In the genomic region with DNA sequence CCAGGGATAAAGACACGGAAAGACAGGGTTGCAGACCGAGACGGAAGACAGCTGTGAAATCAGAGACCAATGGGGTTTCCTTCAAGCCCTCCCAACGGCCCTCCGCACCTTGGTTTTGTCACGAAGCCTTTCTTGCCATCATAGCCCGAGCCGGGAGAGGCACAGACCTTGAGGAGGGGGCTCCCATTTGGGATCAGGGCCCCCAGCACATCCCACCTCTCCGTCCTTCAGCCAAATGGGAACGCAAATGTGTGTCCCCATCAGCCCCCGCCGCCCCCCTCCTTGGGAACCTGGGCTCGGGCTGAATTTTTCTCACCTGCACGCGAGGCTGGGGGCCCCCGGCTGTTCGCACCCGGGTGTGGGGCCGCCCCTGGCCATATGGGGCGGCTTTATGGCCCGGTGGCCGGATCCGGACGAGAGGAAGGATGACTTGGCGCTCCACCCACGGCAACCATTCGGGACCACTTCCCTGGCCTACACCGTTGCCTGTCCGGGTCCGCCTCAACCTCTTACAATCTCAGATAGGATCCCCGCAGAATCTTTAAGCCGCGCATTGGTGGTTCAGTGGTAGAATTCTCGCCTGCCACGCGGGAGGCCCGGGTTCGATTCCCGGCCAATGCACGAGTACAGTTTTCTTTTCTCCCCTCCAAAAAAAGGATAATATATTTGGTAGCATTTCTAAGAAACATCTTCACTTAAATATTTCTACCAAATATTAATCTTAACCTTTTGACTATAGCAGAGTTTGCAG, we compare ENCODE assay signal across 1 cellular context.
TF ChIP-seq lines count a peak whose summit lies in the region.

No MANE protein-coding gene starts in this region.

TF ChIP-seq in HEK293, 187 proteins besides CTCF, POLR2A, EP300 and RAD21 (continued from another document and continues in another):
- no peak for TF ChIP-seq ZNF585B (tag by site-specific recombination; IDR thresholded peaks at IDR 0.05)
- no peak for TF ChIP-seq ZNF223 (tag by site-specific recombination; IDR thresholded peaks at IDR 0.05)
- TF ChIP-seq ZNF624 (tag by site-specific recombination; IDR thresholded peaks at IDR 0.05): 0 out of 2 replicates have a peak, but pooled peaks have one; percentile 83
- TF ChIP-seq ZNF404 (tag by site-specific recombination; IDR thresholded peaks at IDR 0.05): no peak
- TF ChIP-seq GLI4 (tag by site-specific recombination; IDR thresholded peaks at IDR 0.05): 0 out of 2 replicates have a peak, but pooled peaks have one; percentile 40
- TF ChIP-seq, protein P1, sequence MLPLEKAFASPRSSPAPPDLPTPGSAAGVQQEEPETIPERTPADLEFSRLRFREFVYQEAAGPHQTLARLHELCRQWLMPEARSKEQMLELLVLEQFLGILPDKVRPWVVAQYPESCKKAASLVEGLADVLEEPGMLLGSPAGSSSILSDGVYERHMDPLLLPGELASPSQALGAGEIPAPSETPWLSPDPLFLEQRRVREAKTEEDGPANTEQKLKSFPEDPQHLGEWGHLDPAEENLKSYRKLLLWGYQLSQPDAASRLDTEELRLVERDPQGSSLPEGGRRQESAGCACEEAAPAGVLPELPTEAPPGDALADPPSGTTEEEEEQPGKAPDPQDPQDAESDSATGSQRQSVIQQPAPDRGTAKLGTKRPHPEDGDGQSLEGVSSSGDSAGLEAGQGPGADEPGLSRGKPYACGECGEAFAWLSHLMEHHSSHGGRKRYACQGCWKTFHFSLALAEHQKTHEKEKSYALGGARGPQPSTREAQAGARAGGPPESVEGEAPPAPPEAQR (tag by site-specific recombination; IDR thresholded peaks at IDR 0.05): no peak
- TF ChIP-seq ZNF280C (tag by site-specific recombination; IDR thresholded peaks at IDR 0.05): no peak
- TF ChIP-seq ZBTB10 (tag by site-specific recombination; IDR thresholded peaks at IDR 0.05): no peak; the same call in 1 of the 2 replicates
- no peak for TF ChIP-seq BCL11A (tag by site-specific recombination; IDR thresholded peaks at IDR 0.05; ENCODE audit: low read depth)
- TF ChIP-seq ZNF449 (tag by site-specific recombination; IDR thresholded peaks at IDR 0.05): peak; percentile 65; the same call in 1 of the 2 replicates
- TF ChIP-seq RBAK (tag by site-specific recombination; IDR thresholded peaks at IDR 0.05): no peak
- TF ChIP-seq, protein P2, sequence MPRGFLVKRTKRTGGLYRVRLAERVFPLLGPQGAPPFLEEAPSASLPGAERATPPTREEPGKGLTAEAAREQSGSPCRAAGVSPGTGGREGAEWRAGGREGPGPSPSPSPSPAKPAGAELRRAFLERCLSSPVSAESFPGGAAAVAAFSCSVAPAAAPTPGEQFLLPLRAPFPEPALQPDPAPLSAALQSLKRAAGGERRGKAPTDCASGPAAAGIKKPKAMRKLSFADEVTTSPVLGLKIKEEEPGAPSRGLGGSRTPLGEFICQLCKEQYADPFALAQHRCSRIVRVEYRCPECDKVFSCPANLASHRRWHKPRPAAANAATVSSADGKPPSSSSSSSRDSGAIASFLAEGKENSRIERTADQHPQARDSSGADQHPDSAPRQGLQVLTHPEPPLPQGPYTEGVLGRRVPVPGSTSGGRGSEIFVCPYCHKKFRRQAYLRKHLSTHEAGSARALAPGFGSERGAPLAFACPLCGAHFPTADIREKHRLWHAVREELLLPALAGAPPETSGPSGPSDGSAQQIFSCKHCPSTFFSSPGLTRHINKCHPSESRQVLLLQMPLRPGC (tag by site-specific recombination; IDR thresholded peaks at IDR 0.05): 0 out of 2 replicates have a peak, but pooled peaks have one; percentile 52
- TF ChIP-seq ZNF701 (tag by site-specific recombination; IDR thresholded peaks at IDR 0.05): no peak
- no peak for TF ChIP-seq ZNF529 (tag by site-specific recombination; IDR thresholded peaks at IDR 0.05; ENCODE audit: insufficient replicate concordance)
- TF ChIP-seq OSR2 (tag by site-specific recombination; IDR thresholded peaks at IDR 0.05): no peak
- peak; percentile 17; the same call in 1 of the 2 replicates for TF ChIP-seq ZXDB (tag by site-specific recombination; IDR thresholded peaks at IDR 0.05)
- TF ChIP-seq, protein P3, sequence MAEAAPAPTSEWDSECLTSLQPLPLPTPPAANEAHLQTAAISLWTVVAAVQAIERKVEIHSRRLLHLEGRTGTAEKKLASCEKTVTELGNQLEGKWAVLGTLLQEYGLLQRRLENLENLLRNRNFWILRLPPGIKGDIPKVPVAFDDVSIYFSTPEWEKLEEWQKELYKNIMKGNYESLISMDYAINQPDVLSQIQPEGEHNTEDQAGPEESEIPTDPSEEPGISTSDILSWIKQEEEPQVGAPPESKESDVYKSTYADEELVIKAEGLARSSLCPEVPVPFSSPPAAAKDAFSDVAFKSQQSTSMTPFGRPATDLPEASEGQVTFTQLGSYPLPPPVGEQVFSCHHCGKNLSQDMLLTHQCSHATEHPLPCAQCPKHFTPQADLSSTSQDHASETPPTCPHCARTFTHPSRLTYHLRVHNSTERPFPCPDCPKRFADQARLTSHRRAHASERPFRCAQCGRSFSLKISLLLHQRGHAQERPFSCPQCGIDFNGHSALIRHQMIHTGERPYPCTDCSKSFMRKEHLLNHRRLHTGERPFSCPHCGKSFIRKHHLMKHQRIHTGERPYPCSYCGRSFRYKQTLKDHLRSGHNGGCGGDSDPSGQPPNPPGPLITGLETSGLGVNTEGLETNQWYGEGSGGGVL (tag by site-specific recombination; IDR thresholded peaks at IDR 0.05): no peak
- TF ChIP-seq ZIC2 (tag by site-specific recombination; IDR thresholded peaks at IDR 0.05): no peak
- TF ChIP-seq, protein P4, sequence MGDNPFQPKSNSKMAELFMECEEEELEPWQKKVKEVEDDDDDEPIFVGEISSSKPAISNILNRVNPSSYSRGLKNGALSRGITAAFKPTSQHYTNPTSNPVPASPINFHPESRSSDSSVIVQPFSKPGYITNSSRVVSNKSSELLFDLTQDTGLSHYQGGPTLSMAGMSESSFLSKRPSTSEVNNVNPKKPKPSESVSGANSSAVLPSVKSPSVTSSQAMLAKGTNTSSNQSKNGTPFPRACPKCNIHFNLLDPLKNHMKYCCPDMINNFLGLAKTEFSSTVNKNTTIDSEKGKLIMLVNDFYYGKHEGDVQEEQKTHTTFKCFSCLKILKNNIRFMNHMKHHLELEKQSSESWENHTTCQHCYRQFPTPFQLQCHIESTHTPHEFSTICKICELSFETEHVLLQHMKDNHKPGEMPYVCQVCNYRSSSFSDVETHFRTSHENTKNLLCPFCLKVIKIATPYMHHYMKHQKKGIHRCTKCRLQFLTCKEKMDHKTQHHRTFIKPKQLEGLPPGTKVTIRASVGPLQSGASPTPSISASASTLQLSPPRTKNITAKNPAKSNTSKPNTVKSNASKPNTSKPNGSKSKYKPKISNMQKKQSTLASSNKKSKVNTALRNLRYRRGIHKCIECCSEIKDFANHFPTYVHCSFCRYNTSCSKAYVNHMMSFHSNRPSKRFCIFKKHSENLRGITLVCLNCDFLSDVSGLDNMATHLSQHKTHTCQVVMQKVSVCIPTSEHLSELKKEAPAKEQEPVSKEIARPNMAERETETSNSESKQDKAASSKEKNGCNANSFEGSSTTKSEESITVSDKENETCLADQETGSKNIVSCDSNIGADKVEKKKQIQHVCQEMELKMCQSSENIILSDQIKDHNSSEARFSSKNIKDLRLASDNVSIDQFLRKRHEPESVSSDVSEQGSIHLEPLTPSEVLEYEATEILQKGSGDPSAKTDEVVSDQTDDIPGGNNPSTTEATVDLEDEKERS (tag by site-specific recombination; IDR thresholded peaks at IDR 0.05): 0 out of 2 replicates have a peak, but pooled peaks have one; percentile 19
- peak; percentile 31; the same call in 1 of the 2 replicates for TF ChIP-seq MZF1 (tag by site-specific recombination; IDR thresholded peaks at IDR 0.05; ENCODE audit: borderline replicate concordance)
- TF ChIP-seq KLF9 (tag by site-specific recombination; IDR thresholded peaks at IDR 0.05; ENCODE audit: low read depth): peak; percentile 12; the same call in 1 of the 2 replicates
- no peak for TF ChIP-seq ZNF791 (tag by site-specific recombination; IDR thresholded peaks at IDR 0.05)
- no peak for TF ChIP-seq HOXD13 (CRISPR knock-in tag; IDR thresholded peaks at IDR 0.05; ENCODE audit: borderline replicate concordance)
- TF ChIP-seq, protein P5, sequence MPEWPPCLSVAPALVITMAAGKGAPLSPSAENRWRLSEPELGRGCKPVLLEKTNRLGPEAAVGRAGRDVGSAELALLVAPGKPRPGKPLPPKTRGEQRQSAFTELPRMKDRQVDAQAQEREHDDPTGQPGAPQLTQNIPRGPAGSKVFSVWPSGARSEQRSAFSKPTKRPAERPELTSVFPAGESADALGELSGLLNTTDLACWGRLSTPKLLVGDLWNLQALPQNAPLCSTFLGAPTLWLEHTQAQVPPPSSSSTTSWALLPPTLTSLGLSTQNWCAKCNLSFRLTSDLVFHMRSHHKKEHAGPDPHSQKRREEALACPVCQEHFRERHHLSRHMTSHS (tag by site-specific recombination; IDR thresholded peaks at IDR 0.05): no peak
- peak; percentile 83; the same call in 1 of the 2 replicates for TF ChIP-seq KLF10 (tag by site-specific recombination; IDR thresholded peaks at IDR 0.05)
- TF ChIP-seq ZNF473 (tag by site-specific recombination; IDR thresholded peaks at IDR 0.05): no peak
- no peak for TF ChIP-seq ZNF169 (tag by site-specific recombination; IDR thresholded peaks at IDR 0.05)
- no peak for TF ChIP-seq ZNF266 (tag by site-specific recombination; IDR thresholded peaks at IDR 0.05; ENCODE audit: low read depth)
- TF ChIP-seq YY1 (tag by site-specific recombination; IDR thresholded peaks at IDR 0.05): peak; percentile 61
- TF ChIP-seq ZBTB17 (tag by site-specific recombination; IDR thresholded peaks at IDR 0.05): no peak
- TF ChIP-seq ZNF324 (tag by site-specific recombination; IDR thresholded peaks at IDR 0.05): no peak
- peak; percentile 59; the same call in 1 of the 2 replicates for TF ChIP-seq OVOL3 (tag by site-specific recombination; IDR thresholded peaks at IDR 0.05)
- no peak for TF ChIP-seq ZNF639 (tag by site-specific recombination; IDR thresholded peaks at IDR 0.05)
- TF ChIP-seq ZNF510 (tag by site-specific recombination; IDR thresholded peaks at IDR 0.05; ENCODE audit: insufficient replicate concordance): peak; percentile 12
- TF ChIP-seq ZNF24 (tag by site-specific recombination; IDR thresholded peaks at IDR 0.05): peak; percentile 26; the same call in 1 of the 2 replicates
- 0 out of 2 replicates have a peak, but pooled peaks have one; percentile 8 for TF ChIP-seq ZNF341 (tag by site-specific recombination; IDR thresholded peaks at IDR 0.05; ENCODE audit: low read depth)
- no peak for TF ChIP-seq ZNF140 (tag by site-specific recombination; IDR thresholded peaks at IDR 0.05)
